ENCODE assay signal across 29 cellular contexts in genomic region chr2:240852671-240853314, GRCh38. TPM values are rescaled to one million over a fixed set of nuclear protein-coding genes. Genes with fewer than 3 reads are reported as not detected.
"Had no signal": no experiment of that assay in that cellular context is flagged by ENCODE, and none has a peak within 500 bp of the region (broad histone marks: within the 10 kb centered on the region; RNA-seq: fewer than 3 reads in every experiment).

No MANE protein-coding gene starts in this region.

- H3K36me3 Mint-ChIP-seq: brain had no signal

- H3K9me3 ChIP-seq: SK-N-SH had no signal

- H3K4me3 Mint-ChIP-seq: activated CD4-positive, alpha-beta T cell treated with anti-CD3 and anti-CD28 coated beads, Interleukin-2, amount 10 ng/mL, durations not matched to agents 24 days and 14 days; activated CD8-positive, alpha-beta T cell treated with anti-CD3 and anti-CD28 coated beads for 36 hours; activated naive CD4-positive, alpha-beta T cell treated with anti-CD3 and anti-CD28 coated beads, Interleukin-2, amount 50 U/mL, for 24 hours; activated T-cell treated with anti-CD3 and anti-CD28 coated beads, Interleukin-2, amount 50 U/mL, for 72 hours; activated T-helper 17 cell treated with anti-CD3 and anti-CD28 coated beads, Interleukin-2, amount 50 U/mL, for 72 hours; brain; T-helper 1 cell treated with Interleukin-12 subunit alpha and Interleukin-12 subunit beta and Interleukin-4 antibody, amounts not matched to agents 30 μg/mL and 1 μg/mL, for 36 hours; T-helper 2 cell treated with Interferon-gamma antibody and Interleukin-4, amounts not matched to agents 5 μg/mL and 100 μg/mL, for 36 hours had no signal

- DNase-seq: activated CD4-positive, alpha-beta T cell treated with anti-CD3 and anti-CD28 coated beads, Interleukin-2, amount 10 ng/mL, durations not matched to agents 24 days and 14 days; activated CD4-positive, alpha-beta T cell treated with anti-CD3 and anti-CD28 coated beads, Interleukin-2, amount 50 U/mL, for 4 hours; activated CD8-positive, alpha-beta T cell treated with anti-CD3 and anti-CD28 coated beads for 36 hours; activated effector memory CD4-positive, alpha-beta T cell treated with anti-CD3 and anti-CD28 coated beads, Interleukin-2, amount 50 U/mL, for 16 hours; activated naive CD4-positive, alpha-beta T cell; activated T-cell treated with anti-CD3 and anti-CD28 coated beads, Interleukin-2, amount 50 U/mL, for 72 hours; anterior cingulate cortex; caudate nucleus; NCI-H1105; NCI-H1417 treated with DMSO at 0.1 percent for 48 hours; NCI-H1930; NCI-H2081 treated with DMSO at 0.1 percent for 48 hours; NCI-H345; NCI-H524 treated with DMSO at 0.1 percent for 48 hours; SHP77 treated with DMSO at 0.1 percent for 48 hours; SK-N-SH had no signal

- H3K27me3 Mint-ChIP-seq: activated CD4-positive, alpha-beta T cell treated with anti-CD3 and anti-CD28 coated beads, Interleukin-2, amount 10 ng/mL, durations not matched to agents 24 days and 14 days; activated CD8-positive, alpha-beta T cell treated with anti-CD3 and anti-CD28 coated beads for 36 hours; activated naive CD4-positive, alpha-beta T cell treated with anti-CD3 and anti-CD28 coated beads, Interleukin-2, amount 50 U/mL, for 24 hours; activated T-helper 17 cell treated with anti-CD3 and anti-CD28 coated beads, Interleukin-2, amount 50 U/mL, for 72 hours; brain had no signal

- H3K27ac Mint-ChIP-seq: activated CD4-positive, alpha-beta T cell treated with anti-CD3 and anti-CD28 coated beads, Interleukin-2, amount 10 ng/mL, durations not matched to agents 24 days and 14 days; activated CD8-positive, alpha-beta T cell treated with anti-CD3 and anti-CD28 coated beads for 36 hours; activated naive CD4-positive, alpha-beta T cell treated with anti-CD3 and anti-CD28 coated beads, Interleukin-2, amount 50 U/mL, for 24 hours; activated T-cell treated with anti-CD3 and anti-CD28 coated beads, Interleukin-2, amount 50 U/mL, for 72 hours; activated T-helper 17 cell treated with anti-CD3 and anti-CD28 coated beads, Interleukin-2, amount 50 U/mL, for 72 hours; brain; T-helper 1 cell treated with Interleukin-12 subunit alpha and Interleukin-12 subunit beta and Interleukin-4 antibody, amounts not matched to agents 30 μg/mL and 1 μg/mL, for 36 hours; T-helper 2 cell treated with Interferon-gamma antibody and Interleukin-4, amounts not matched to agents 5 μg/mL and 100 μg/mL, for 36 hours had no signal

- ATAC-seq: activated CD8-positive, alpha-beta T cell treated with anti-CD3 and anti-CD28 coated beads for 36 hours; activated T-cell treated with anti-CD3 and anti-CD28 coated beads, Interleukin-2, amount 50 U/mL, for 72 hours; activated T-helper 17 cell treated with anti-CD3 and anti-CD28 coated beads, Interleukin-2, amount 50 U/mL, for 72 hours; Panc1 had no signal

- H3K4me3 ChIP-seq: SJSA1 had no signal

- H3K27me3 ChIP-seq: SJSA1 had no signal

- H3K4me1 Mint-ChIP-seq: activated CD4-positive, alpha-beta T cell treated with anti-CD3 and anti-CD28 coated beads, Interleukin-2, amount 10 ng/mL, durations not matched to agents 24 days and 14 days; activated naive CD4-positive, alpha-beta T cell treated with anti-CD3 and anti-CD28 coated beads, Interleukin-2, amount 50 U/mL, for 24 hours; activated T-helper 17 cell treated with anti-CD3 and anti-CD28 coated beads, Interleukin-2, amount 50 U/mL, for 72 hours had no signal

- H3K9ac ChIP-seq: SK-N-SH had no signal

- H3K36me3 ChIP-seq: SJSA1 had no signal

- H3K4me2 ChIP-seq: SK-N-SH had no signal

RNA-seq across cellular contexts. Expression of gene AGXT, which starts 15.8 kb away (rescaled TPM):
- total RNA-seq: activated CD4-positive, alpha-beta T cell treated with anti-CD3 and anti-CD28 coated beads, Interleukin-2, amount 10 ng/mL, durations not matched to agents 24 days and 14 days; activated CD8-positive, alpha-beta memory T cell treated with anti-CD3 and anti-CD28 coated beads for 36 hours; activated CD8-positive, alpha-beta T cell treated with anti-CD3 and anti-CD28 coated beads for 36 hours; activated T-cell treated with anti-CD3 and anti-CD28 coated beads, Interleukin-2, amount 50 U/mL, for 72 hours; activated T-helper 17 cell treated with anti-CD3 and anti-CD28 coated beads, Interleukin-2, amount 50 U/mL, for 72 hours; bronchial epithelial cell; chondrocyte; M059J; NCI-H460 had no signal

RNA-seq across cellular contexts. Expression of gene KIF1A, which starts 32.8 kb away (rescaled TPM):
- total RNA-seq: bronchial epithelial cell, M059J, SJSA1 had no signal

RNA-seq across cellular contexts. Expression of gene MAB21L4, which starts 43.2 kb away (rescaled TPM):
- total RNA-seq: activated CD4-positive, alpha-beta T cell treated with anti-CD3 and anti-CD28 coated beads, Interleukin-2, amount 10 ng/mL, durations not matched to agents 24 days and 14 days; activated CD8-positive, alpha-beta memory T cell treated with anti-CD3 and anti-CD28 coated beads for 36 hours; activated CD8-positive, alpha-beta T cell treated with anti-CD3 and anti-CD28 coated beads for 36 hours; activated T-cell treated with anti-CD3 and anti-CD28 coated beads, Interleukin-2, amount 50 U/mL, for 72 hours; activated T-helper 17 cell treated with anti-CD3 and anti-CD28 coated beads, Interleukin-2, amount 50 U/mL, for 72 hours; chondrocyte; M059J; NCI-H460; RPMI7951 had no signal

RNA-seq across cellular contexts. Expression of gene CROCC2, which starts 53.3 kb away (rescaled TPM):
- total RNA-seq: activated CD4-positive, alpha-beta T cell treated with anti-CD3 and anti-CD28 coated beads, Interleukin-2, amount 10 ng/mL, durations not matched to agents 24 days and 14 days; activated CD8-positive, alpha-beta memory T cell treated with anti-CD3 and anti-CD28 coated beads for 36 hours; activated CD8-positive, alpha-beta T cell treated with anti-CD3 and anti-CD28 coated beads for 36 hours; activated T-cell treated with anti-CD3 and anti-CD28 coated beads, Interleukin-2, amount 50 U/mL, for 72 hours; activated T-helper 17 cell treated with anti-CD3 and anti-CD28 coated beads, Interleukin-2, amount 50 U/mL, for 72 hours; bronchial epithelial cell; chondrocyte; M059J; NCI-H460; SJSA1 had no signal
